ENCODE assay signal across 1 cellular context in genomic region chr1:185312361-185312760, GRCh38.
TF ChIP-seq lines count a peak whose summit lies in the region.

No MANE protein-coding gene starts in this region.

TF ChIP-seq in GM23338, 12 proteins besides CTCF, POLR2A, EP300 and RAD21:
- no peak for TF ChIP-seq REST (IDR thresholded peaks at IDR 0.05; ENCODE audit: unreplicated experiment)
- TF ChIP-seq ZNF114 (CRISPR knock-in tag; IDR thresholded peaks at IDR 0.05), result no peak
- TF ChIP-seq CREB1 (CRISPR knock-in tag; IDR thresholded peaks at IDR 0.05; ENCODE audit: low read depth), result no peak
- TF ChIP-seq EZH2phosphoT487 (IDR thresholded peaks at IDR 0.05; ENCODE audit: unreplicated experiment), result no peak
- TF ChIP-seq, protein P1, sequence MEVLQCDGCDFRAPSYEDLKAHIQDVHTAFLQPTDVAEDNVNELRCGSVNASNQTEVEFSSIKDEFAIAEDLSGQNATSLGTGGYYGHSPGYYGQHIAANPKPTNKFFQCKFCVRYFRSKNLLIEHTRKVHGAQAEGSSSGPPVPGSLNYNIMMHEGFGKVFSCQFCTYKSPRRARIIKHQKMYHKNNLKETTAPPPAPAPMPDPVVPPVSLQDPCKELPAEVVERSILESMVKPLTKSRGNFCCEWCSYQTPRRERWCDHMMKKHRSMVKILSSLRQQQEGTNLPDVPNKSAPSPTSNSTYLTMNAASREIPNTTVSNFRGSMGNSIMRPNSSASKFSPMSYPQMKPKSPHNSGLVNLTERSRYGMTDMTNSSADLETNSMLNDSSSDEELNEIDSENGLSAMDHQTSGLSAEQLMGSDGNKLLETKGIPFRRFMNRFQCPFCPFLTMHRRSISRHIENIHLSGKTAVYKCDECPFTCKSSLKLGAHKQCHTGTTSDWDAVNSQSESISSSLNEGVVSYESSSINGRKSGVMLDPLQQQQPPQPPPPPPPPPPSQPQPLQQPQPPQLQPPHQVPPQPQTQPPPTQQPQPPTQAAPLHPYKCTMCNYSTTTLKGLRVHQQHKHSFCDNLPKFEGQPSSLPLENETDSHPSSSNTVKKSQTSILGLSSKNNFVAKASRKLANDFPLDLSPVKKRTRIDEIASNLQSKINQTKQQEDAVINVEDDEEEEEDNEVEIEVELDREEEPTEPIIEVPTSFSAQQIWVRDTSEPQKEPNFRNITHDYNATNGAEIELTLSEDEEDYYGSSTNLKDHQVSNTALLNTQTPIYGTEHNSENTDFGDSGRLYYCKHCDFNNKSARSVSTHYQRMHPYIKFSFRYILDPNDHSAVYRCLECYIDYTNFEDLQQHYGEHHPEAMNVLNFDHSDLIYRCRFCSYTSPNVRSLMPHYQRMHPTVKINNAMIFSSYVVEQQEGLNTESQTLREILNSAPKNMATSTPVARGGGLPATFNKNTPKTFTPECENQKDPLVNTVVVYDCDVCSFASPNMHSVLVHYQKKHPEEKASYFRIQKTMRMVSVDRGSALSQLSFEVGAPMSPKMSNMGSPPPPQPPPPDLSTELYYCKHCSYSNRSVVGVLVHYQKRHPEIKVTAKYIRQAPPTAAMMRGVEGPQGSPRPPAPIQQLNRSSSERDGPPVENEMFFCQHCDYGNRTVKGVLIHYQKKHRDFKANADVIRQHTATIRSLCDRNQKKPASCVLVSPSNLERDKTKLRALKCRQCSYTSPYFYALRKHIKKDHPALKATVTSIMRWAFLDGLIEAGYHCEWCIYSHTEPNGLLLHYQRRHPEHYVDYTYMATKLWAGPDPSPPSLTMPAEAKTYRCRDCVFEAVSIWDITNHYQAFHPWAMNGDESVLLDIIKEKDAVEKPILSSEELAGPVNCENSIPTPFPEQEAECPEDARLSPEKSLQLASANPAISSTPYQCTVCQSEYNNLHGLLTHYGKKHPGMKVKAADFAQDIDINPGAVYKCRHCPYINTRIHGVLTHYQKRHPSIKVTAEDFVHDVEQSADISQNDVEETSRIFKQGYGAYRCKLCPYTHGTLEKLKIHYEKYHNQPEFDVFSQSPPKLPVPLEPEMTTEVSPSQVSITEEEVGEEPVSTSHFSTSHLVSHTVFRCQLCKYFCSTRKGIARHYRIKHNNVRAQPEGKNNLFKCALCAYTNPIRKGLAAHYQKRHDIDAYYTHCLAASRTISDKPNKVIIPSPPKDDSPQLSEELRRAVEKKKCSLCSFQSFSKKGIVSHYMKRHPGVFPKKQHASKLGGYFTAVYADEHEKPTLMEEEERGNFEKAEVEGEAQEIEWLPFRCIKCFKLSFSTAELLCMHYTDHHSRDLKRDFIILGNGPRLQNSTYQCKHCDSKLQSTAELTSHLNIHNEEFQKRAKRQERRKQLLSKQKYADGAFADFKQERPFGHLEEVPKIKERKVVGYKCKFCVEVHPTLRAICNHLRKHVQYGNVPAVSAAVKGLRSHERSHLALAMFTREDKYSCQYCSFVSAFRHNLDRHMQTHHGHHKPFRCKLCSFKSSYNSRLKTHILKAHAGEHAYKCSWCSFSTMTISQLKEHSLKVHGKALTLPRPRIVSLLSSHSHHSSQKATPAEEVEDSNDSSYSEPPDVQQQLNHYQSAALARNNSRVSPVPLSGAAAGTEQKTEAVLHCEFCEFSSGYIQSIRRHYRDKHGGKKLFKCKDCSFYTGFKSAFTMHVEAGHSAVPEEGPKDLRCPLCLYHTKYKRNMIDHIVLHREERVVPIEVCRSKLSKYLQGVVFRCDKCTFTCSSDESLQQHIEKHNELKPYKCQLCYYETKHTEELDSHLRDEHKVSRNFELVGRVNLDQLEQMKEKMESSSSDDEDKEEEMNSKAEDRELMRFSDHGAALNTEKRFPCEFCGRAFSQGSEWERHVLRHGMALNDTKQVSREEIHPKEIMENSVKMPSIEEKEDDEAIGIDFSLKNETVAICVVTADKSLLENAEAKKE (CRISPR knock-in tag; IDR thresholded peaks at IDR 0.05), result no peak
